ENCODE assay signal across 21 cellular contexts in genomic region chr12:120462099-120462640, GRCh38. TPM values are rescaled to one million over a fixed set of nuclear protein-coding genes. Genes with fewer than 3 reads are reported as not detected.
A peak's percentile ranks its signal among the peaks of the same experiment; 100 is the strongest.
DNase-seq lines count a peak whose midpoint lies in the region; ATAC-seq, FAIRE-seq and TF ChIP-seq lines count a peak whose summit lies in the region.
"Had no signal": no experiment of that assay in that cellular context is flagged by ENCODE, and none has a peak within 500 bp of the region (broad histone marks: within the 10 kb centered on the region; RNA-seq: fewer than 3 reads in every experiment).

No MANE protein-coding gene starts in this region.

- no peak overlapping the region for H3K4me3 Mint-ChIP-seq in activated T-cell treated with anti-CD3 and anti-CD28 coated beads, Interleukin-2, amount 50 U/mL, for 24 hours
- no peak overlapping the region for H3K4me3 Mint-ChIP-seq in activated T-helper 17 cell treated with anti-CD3 and anti-CD28 coated beads, Interleukin-2, amount 50 U/mL, for 72 hours

- H3K36me3 ChIP-seq in K562 (ENCODE audit: control insufficient read depth, insufficient read depth, low read length): peaks cover 96% of the 10 kb centered on the region

- no peak overlapping the region for H3K9ac ChIP-seq in K562 (ENCODE audit: insufficient read depth in 1 of 2, low read depth in 2 of 2, low read length in 2 of 2)
- H3K9ac ChIP-seq: BLaER1 had no signal

- no peaks in the 10 kb centered on the region for H3K9me3 ChIP-seq in K562 (replicated peaks; ENCODE audit: control insufficient read depth, insufficient read depth, low read depth, low read length)
- H3K9me3 ChIP-seq: BLaER1 had no signal

- H4K20me1 ChIP-seq in K562 (replicated peaks; ENCODE audit: control insufficient read depth, insufficient read depth, low read length): peaks cover 20% of the 10 kb centered on the region

- peaks cover 97% of the 10 kb centered on the region for H3K36me3 Mint-ChIP-seq in activated T-cell treated with anti-CD3 and anti-CD28 coated beads, Interleukin-2, amount 50 U/mL, for 24 hours (ENCODE audit: low read depth)
- H3K36me3 Mint-ChIP-seq in activated T-helper 17 cell treated with anti-CD3 and anti-CD28 coated beads, Interleukin-2, amount 50 U/mL, for 72 hours (ENCODE audit: low read depth): peaks cover 100% of the 10 kb centered on the region

- H3K27ac ChIP-seq in 22Rv1: peak overlapping the region; percentile 1; the same call in 1 of the 2 replicates
- no peak overlapping the region for H3K27ac ChIP-seq in K562 (ENCODE audit: extremely low read depth, low read depth, low read length)
- H3K27ac ChIP-seq: BLaER1, RWPE1 had no signal

- intact Hi-C loops in K562 (cut with micrococcal nuclease): no loop called here

- no peaks in the 10 kb centered on the region for H3K27me3 ChIP-seq in K562 (ENCODE audit: control insufficient read depth in 2 of 2, insufficient read depth in 2 of 2, low read length in 2 of 2)
- H3K27me3 ChIP-seq: BLaER1 had no signal

- TF ChIP-seq RAD21 in K562 (CRISPR knock-in tag; conservative IDR thresholded peaks at IDR 0.05 in 1 of 2, IDR thresholded peaks at IDR 0.05 in 1 of 2): no peak

- ATAC-seq in activated T-helper 17 cell treated with anti-CD3 and anti-CD28 coated beads, Interleukin-2, amount 50 U/mL, for 72 hours (replicated peaks): no peak
- ATAC-seq in K562 (no peak), HG03175 (IDR thresholded peaks at IDR 0.05; ENCODE audit: unreplicated experiment) (no peak), GM18861 (IDR thresholded peaks at IDR 0.05; ENCODE audit: unreplicated experiment) (no peak)
- ATAC-seq: HCT116, Panc1 had no signal

- TF ChIP-seq EP300 in K562 (IDR thresholded peaks at IDR 0.05; ENCODE audit: low read length): no peak

- FAIRE-seq in K562 (lab: Jason Lieb, UNC): no peak
- FAIRE-seq: D721Med had no signal

- DNase-seq in activated T-cell treated with anti-CD3 and anti-CD28 coated beads, Interleukin-2, amount 50 U/mL, for 24 hours: no peak
- no peak for DNase-seq in activated T-cell treated with anti-CD3 and anti-CD28 coated beads for 4 hours
- no peak for DNase-seq in K562 (ENCODE audit: extremely low read depth in 1 of 4, low spot score in 3 of 4)
- DNase-seq in DMS79 (lab: John Stamatoyannopoulos, UW): no peak
- DNase-seq: CD4-positive, CD25-positive, alpha-beta regulatory T cell; Kasumi-1; MV-4-11; NCI-H1105; NCI-H2029; NCI-H2227 treated with DMSO at 0.1 percent for 48 hours; NCI-H526 treated with DMSO at 0.1 percent for 48 hours; SHP77 had no signal

- H3K27ac Mint-ChIP-seq in activated T-cell treated with anti-CD3 and anti-CD28 coated beads, Interleukin-2, amount 50 U/mL, for 24 hours: peak overlapping the region; percentile 51
- peak overlapping the region; percentile 46 for H3K27ac Mint-ChIP-seq in activated T-helper 17 cell treated with anti-CD3 and anti-CD28 coated beads, Interleukin-2, amount 50 U/mL, for 72 hours
- H3K27ac Mint-ChIP-seq: CD4-positive, CD25-positive, alpha-beta regulatory T cell had no signal

- CTCF ChIA-PET in K562 (lab: Yijun Ruan, JAX; ENCODE audit: low intra/inter-chr PET ratio): no interaction called here

- H3K4me3 ChIP-seq in K562: no peak overlapping the region
- H3K4me3 ChIP-seq: BLaER1 had no signal

- no peak overlapping the region for H3K4me2 ChIP-seq in K562 (ENCODE audit: insufficient read depth, low read length)
- H3K4me2 ChIP-seq: BLaER1 had no signal

- peaks cover 0 to 3% of the 10 kb centered on the region in 2 experiments; a peak in 2 of 5 replicates for H3K4me1 ChIP-seq in K562 (replicated peaks in 1 of 2; ENCODE audit: control insufficient read depth in 2 of 2, insufficient read depth in 2 of 2, low read length in 2 of 2)

- in situ Hi-C loops in K562 (cut with MboI): no loop called here

- H3K9me1 ChIP-seq in K562 (ENCODE audit: control insufficient read depth, insufficient read depth, low read length): no peaks in the 10 kb centered on the region

- 93% methylated on average over 3 of the region's 3 CpGs for WGBS in K562 (ENCODE audit: insufficient coverage, low coverage, missing lambda C conversion rate)

- TF ChIP-seq CTCF in 22Rv1 (IDR thresholded peaks at IDR 0.05) (no peak), K562 (IDR thresholded peaks at IDR 0.05 in 2 of 3, conservative IDR thresholded peaks at IDR 0.05 in 1 of 3; ENCODE audit: insufficient read depth in 2 of 3, low read depth in 1 of 3, low read length in 3 of 3) (no peak)

- no peaks in the 10 kb centered on the region for H3K9me3 Mint-ChIP-seq in activated T-cell treated with anti-CD3 and anti-CD28 coated beads, Interleukin-2, amount 50 U/mL, for 24 hours
- no peaks in the 10 kb centered on the region for H3K9me3 Mint-ChIP-seq in activated T-helper 17 cell treated with anti-CD3 and anti-CD28 coated beads, Interleukin-2, amount 50 U/mL, for 72 hours
- H3K9me3 Mint-ChIP-seq: CD4-positive, CD25-positive, alpha-beta regulatory T cell had no signal

- POLR2A ChIA-PET in K562 (lab: Yijun Ruan, JAX): interaction anchor here (0.6 to 3.5 kb wide), 6 partner anchors 9 to 111 kb away, joined by 3 to 18 read pairs (median 4); no protein-coding TSS in a partner anchor

- H3K4me1 Mint-ChIP-seq in activated T-cell treated with anti-CD3 and anti-CD28 coated beads, Interleukin-2, amount 50 U/mL, for 24 hours (ENCODE audit: low read depth): peaks cover 24% of the 10 kb centered on the region
- no peaks in the 10 kb centered on the region for H3K4me1 Mint-ChIP-seq in activated T-helper 17 cell treated with anti-CD3 and anti-CD28 coated beads, Interleukin-2, amount 50 U/mL, for 72 hours

- TF ChIP-seq POLR2A in K562 (conservative IDR thresholded peaks at IDR 0.05): peak; percentile 48; the same call in 1 of the 2 replicates

- H2AFZ ChIP-seq in K562 (ENCODE audit: low read depth, low read length): no peak overlapping the region

- peaks cover 36% of the 10 kb centered on the region for H3K79me2 ChIP-seq in K562 (ENCODE audit: control insufficient read depth, insufficient read depth, low read length)

- no peaks in the 10 kb centered on the region for H3K27me3 Mint-ChIP-seq in activated T-cell treated with anti-CD3 and anti-CD28 coated beads, Interleukin-2, amount 50 U/mL, for 24 hours
- H3K27me3 Mint-ChIP-seq in activated T-helper 17 cell treated with anti-CD3 and anti-CD28 coated beads, Interleukin-2, amount 50 U/mL, for 72 hours: no peaks in the 10 kb centered on the region
- H3K27me3 Mint-ChIP-seq: CD4-positive, CD25-positive, alpha-beta regulatory T cell had no signal

- TSS peak; percentile 26 for BruUV-seq in K562 (replicated peaks; lab: Mats Ljungman, UMichigan)

RNA-seq across cellular contexts. Expression of gene SRSF9, which starts 7.4 kb away (rescaled TPM):
- 100 to 1,000 TPM; 138 to 246 TPM for total RNA-seq in activated T-helper 17 cell treated with anti-CD3 and anti-CD28 coated beads, Interleukin-2, amount 50 U/mL, for 72 hours
- total RNA-seq in K562 (2011; cell fraction: chromatin; rRNA removed; ENCODE audit: low replicate concordance): 133 and 204 TPM in 2 replicates
- total RNA-seq in K562 (2011; cell fraction: nucleolus; rRNA removed): 102 and 104 TPM in 2 replicates
- 154 and 192 TPM in 2 replicates for total RNA-seq in K562 (2011; cell fraction: nucleoplasm; rRNA removed)
- 255 and 271 TPM in 2 replicates for total RNA-seq in K562 (2014; rRNA removed)
- 230 and 244 TPM in 2 replicates for total RNA-seq in K562 (2014; rRNA removed; fragmentation: Illumina TruSeq; extraction: Trizol)
- total RNA-seq in K562 (2015; rRNA removed; fragmentation: Illumina TruSeq; extraction: Trizol): 241 and 243 TPM in 2 replicates
- total RNA-seq in K562 (2021): 280 and 286 TPM in 2 replicates
- polyA plus RNA-seq in K562 (2011; rRNA removed): 159 and 203 TPM in 2 replicates
- 126 and 188 TPM in 2 replicates for polyA plus RNA-seq in K562 (2011; cell fraction: cytosol; rRNA removed)
- polyA plus RNA-seq in K562 (2011; cell fraction: nucleus; rRNA removed): 163 and 219 TPM in 2 replicates
- 188 and 307 TPM in 2 replicates for polyA plus RNA-seq in K562 (2012)
- 180 and 188 TPM in 2 replicates for polyA plus RNA-seq in K562 (2014; fragmentation: Illumina TruSeq; extraction: Trizol)
- 10 to 100 TPM; 40.3 to 50.5 TPM for polyA plus RNA-seq in K562 (2014; fragmentation: Nextera tagmentation; extraction: Ambion mirVana)
- 291 and 296 TPM in 2 replicates for polyA plus RNA-seq in K562 (2014; rRNA removed)
- polyA minus RNA-seq in K562 (2011; rRNA and poly(A)+ RNA removed): 130 and 156 TPM in 2 replicates
- 94.9 and 103 TPM in 2 replicates for polyA minus RNA-seq in K562 (2011; cell fraction: cytosol; rRNA and poly(A)+ RNA removed)
- 76.5 and 108 TPM in 2 replicates for polyA minus RNA-seq in K562 (2011; cell fraction: nucleus; rRNA and poly(A)+ RNA removed)

RNA-seq across cellular contexts. Expression of gene GATC, which starts 15.9 kb away (rescaled TPM):
- total RNA-seq in activated T-helper 17 cell treated with anti-CD3 and anti-CD28 coated beads, Interleukin-2, amount 50 U/mL, for 72 hours: 10 to 100 TPM; 33.2 to 41.3 TPM
- 17.9 and 20.6 TPM in 2 replicates for total RNA-seq in K562 (2011; cell fraction: chromatin; rRNA removed; ENCODE audit: low replicate concordance)
- 14.3 and 15.7 TPM in 2 replicates for total RNA-seq in K562 (2011; cell fraction: nucleolus; rRNA removed)
- 22.1 and 34.4 TPM in 2 replicates for total RNA-seq in K562 (2011; cell fraction: nucleoplasm; rRNA removed)
- total RNA-seq in K562 (2014; rRNA removed) (22.2 and 29.0 TPM in 2 replicates), K562 (2014; rRNA removed; fragmentation: Illumina TruSeq; extraction: Trizol) (28.2 and 29.5 TPM in 2 replicates), K562 (2015; rRNA removed; fragmentation: Illumina TruSeq; extraction: Trizol) (27.1 and 29.0 TPM in 2 replicates), K562 (2021) (52.6 and 53.6 TPM in 2 replicates)
- polyA plus RNA-seq in K562 (2011; rRNA removed) (30.1 and 38.9 TPM in 2 replicates), K562 (2014; fragmentation: Illumina TruSeq; extraction: Trizol) (29.7 and 38.9 TPM in 2 replicates), K562 (2014; fragmentation: Nextera tagmentation; extraction: Ambion mirVana) (10 to 100 TPM in 1 of 2 experiments, 1 to 10 TPM in 1; 5.8 to 14.3 TPM), K562 (2014; rRNA removed) (24.0 and 24.2 TPM in 2 replicates)
- polyA plus RNA-seq in K562 (2011; cell fraction: cytosol; rRNA removed): 18.8 and 22.9 TPM in 2 replicates
- 21.7 and 29.0 TPM in 2 replicates for polyA plus RNA-seq in K562 (2011; cell fraction: nucleus; rRNA removed)
- polyA plus RNA-seq in K562 (2012): 18.9 and 20.0 TPM in 2 replicates
- 27.7 and 28.0 TPM in 2 replicates for polyA minus RNA-seq in K562 (2011; rRNA and poly(A)+ RNA removed)
- polyA minus RNA-seq in K562 (2011; cell fraction: cytosol; rRNA and poly(A)+ RNA removed): 11.5 and 11.9 TPM in 2 replicates
- 7.8 and 10.0 TPM in 2 replicates for polyA minus RNA-seq in K562 (2011; cell fraction: nucleus; rRNA and poly(A)+ RNA removed)

RNA-seq across cellular contexts. Expression of gene TRIAP1, which starts 16.0 kb away (rescaled TPM):
- 10 to 100 TPM; 31.8 to 58.6 TPM for total RNA-seq in activated T-helper 17 cell treated with anti-CD3 and anti-CD28 coated beads, Interleukin-2, amount 50 U/mL, for 72 hours
- 11.4 and 14.2 TPM in 2 replicates for total RNA-seq in K562 (2011; cell fraction: chromatin; rRNA removed; ENCODE audit: low replicate concordance)
- total RNA-seq in K562 (2011; cell fraction: nucleolus; rRNA removed): 14.3 and 14.8 TPM in 2 replicates
- 17.2 and 23.1 TPM in 2 replicates for total RNA-seq in K562 (2011; cell fraction: nucleoplasm; rRNA removed)
- total RNA-seq in K562 (2014; rRNA removed) (37.3 and 38.8 TPM in 2 replicates), K562 (2014; rRNA removed; fragmentation: Illumina TruSeq; extraction: Trizol) (78.4 and 80.9 TPM in 2 replicates), K562 (2015; rRNA removed; fragmentation: Illumina TruSeq; extraction: Trizol) (56.3 and 65.4 TPM in 2 replicates), K562 (2021) (53.2 and 55.3 TPM in 2 replicates)
- polyA plus RNA-seq in K562 (2011; rRNA removed) (53.5 and 85.7 TPM in 2 replicates), K562 (2014; fragmentation: Illumina TruSeq; extraction: Trizol) (59.8 and 64.9 TPM in 2 replicates), K562 (2014; fragmentation: Nextera tagmentation; extraction: Ambion mirVana) (100 to 1,000 TPM; 354 TPM), K562 (2014; rRNA removed) (60.6 and 73.3 TPM in 2 replicates)
- polyA plus RNA-seq in K562 (2011; cell fraction: cytosol; rRNA removed): 12.9 and 27.2 TPM in 2 replicates
- 10.3 and 16.9 TPM in 2 replicates for polyA plus RNA-seq in K562 (2011; cell fraction: nucleus; rRNA removed)
- 28.3 and 77.9 TPM in 2 replicates for polyA plus RNA-seq in K562 (2012)
- polyA minus RNA-seq in K562 (2011; rRNA and poly(A)+ RNA removed): 27.3 and 27.5 TPM in 2 replicates
- 16.0 and 19.2 TPM in 2 replicates for polyA minus RNA-seq in K562 (2011; cell fraction: cytosol; rRNA and poly(A)+ RNA removed)
- polyA minus RNA-seq in K562 (2011; cell fraction: nucleus; rRNA and poly(A)+ RNA removed): 5.7 and 13.3 TPM in 2 replicates

RNA-seq across cellular contexts. Expression of gene COX6A1, which starts 24.3 kb away (rescaled TPM):
- total RNA-seq in activated T-helper 17 cell treated with anti-CD3 and anti-CD28 coated beads, Interleukin-2, amount 50 U/mL, for 72 hours: 100 to 1,000 TPM; 291 to 437 TPM
- total RNA-seq in K562 (2011; cell fraction: chromatin; rRNA removed; ENCODE audit: low replicate concordance): 82.0 and 133 TPM in 2 replicates
- 297 and 320 TPM in 2 replicates for total RNA-seq in K562 (2011; cell fraction: nucleolus; rRNA removed)
- 251 and 255 TPM in 2 replicates for total RNA-seq in K562 (2011; cell fraction: nucleoplasm; rRNA removed)
- total RNA-seq in K562 (2014; rRNA removed) (931 and 1,004 TPM in 2 replicates), K562 (2014; rRNA removed; fragmentation: Illumina TruSeq; extraction: Trizol) (412 and 414 TPM in 2 replicates), K562 (2015; rRNA removed; fragmentation: Illumina TruSeq; extraction: Trizol) (602 and 624 TPM in 2 replicates), K562 (2021) (597 and 695 TPM in 2 replicates)
- polyA plus RNA-seq in K562 (2011; rRNA removed) (767 and 895 TPM in 2 replicates), K562 (2014; fragmentation: Illumina TruSeq; extraction: Trizol) (978 and 1,143 TPM in 2 replicates), K562 (2014; fragmentation: Nextera tagmentation; extraction: Ambion mirVana) (1,000 to 10,000 TPM; 3,092 to 4,142 TPM), K562 (2014; rRNA removed) (1,391 and 1,423 TPM in 2 replicates)
- 2,103 and 2,986 TPM in 2 replicates for polyA plus RNA-seq in K562 (2011; cell fraction: cytosol; rRNA removed)
- 1,412 and 1,636 TPM in 2 replicates for polyA plus RNA-seq in K562 (2011; cell fraction: nucleus; rRNA removed)
- polyA plus RNA-seq in K562 (2012): 684 and 920 TPM in 2 replicates
- polyA minus RNA-seq in K562 (2011; rRNA and poly(A)+ RNA removed): 235 and 279 TPM in 2 replicates
- 175 and 210 TPM in 2 replicates for polyA minus RNA-seq in K562 (2011; cell fraction: cytosol; rRNA and poly(A)+ RNA removed)
- polyA minus RNA-seq in K562 (2011; cell fraction: nucleus; rRNA and poly(A)+ RNA removed): 147 and 169 TPM in 2 replicates

RNA-seq across cellular contexts. Expression of gene DYNLL1, which starts 33.7 kb away (rescaled TPM):
- 100 to 1,000 TPM in 1 of 2 donors, 10 to 100 TPM in 1; 69.2 to 197 TPM for total RNA-seq in activated T-helper 17 cell treated with anti-CD3 and anti-CD28 coated beads, Interleukin-2, amount 50 U/mL, for 72 hours
- total RNA-seq in K562 (2011; cell fraction: chromatin; rRNA removed; ENCODE audit: low replicate concordance): 64.0 and 73.7 TPM in 2 replicates
- 55.7 and 76.0 TPM in 2 replicates for total RNA-seq in K562 (2011; cell fraction: nucleolus; rRNA removed)
- 81.5 and 104 TPM in 2 replicates for total RNA-seq in K562 (2011; cell fraction: nucleoplasm; rRNA removed)
- total RNA-seq in K562 (2014; rRNA removed): 303 and 473 TPM in 2 replicates
- total RNA-seq in K562 (2014; rRNA removed; fragmentation: Illumina TruSeq; extraction: Trizol): 430 and 468 TPM in 2 replicates
- 587 and 631 TPM in 2 replicates for total RNA-seq in K562 (2015; rRNA removed; fragmentation: Illumina TruSeq; extraction: Trizol)
- 364 and 386 TPM in 2 replicates for total RNA-seq in K562 (2021)
- polyA plus RNA-seq in K562 (2011; rRNA removed): 439 and 456 TPM in 2 replicates
- polyA plus RNA-seq in K562 (2011; cell fraction: cytosol; rRNA removed): 295 and 360 TPM in 2 replicates
- 186 and 231 TPM in 2 replicates for polyA plus RNA-seq in K562 (2011; cell fraction: nucleus; rRNA removed)
- 522 and 759 TPM in 2 replicates for polyA plus RNA-seq in K562 (2012)
- 531 and 637 TPM in 2 replicates for polyA plus RNA-seq in K562 (2014; fragmentation: Illumina TruSeq; extraction: Trizol)
- 1,000 to 10,000 TPM in 1 of 2 experiments, 100 to 1,000 TPM in 1; 921 to 1,112 TPM for polyA plus RNA-seq in K562 (2014; fragmentation: Nextera tagmentation; extraction: Ambion mirVana)
- polyA plus RNA-seq in K562 (2014; rRNA removed): 397 and 529 TPM in 2 replicates
- 184 and 185 TPM in 2 replicates for polyA minus RNA-seq in K562 (2011; rRNA and poly(A)+ RNA removed)
- 96.5 and 118 TPM in 2 replicates for polyA minus RNA-seq in K562 (2011; cell fraction: cytosol; rRNA and poly(A)+ RNA removed)
- 34.9 and 72.1 TPM in 2 replicates for polyA minus RNA-seq in K562 (2011; cell fraction: nucleus; rRNA and poly(A)+ RNA removed)
